ENCODE assay signal across 22 cellular contexts in the genomic region with DNA sequence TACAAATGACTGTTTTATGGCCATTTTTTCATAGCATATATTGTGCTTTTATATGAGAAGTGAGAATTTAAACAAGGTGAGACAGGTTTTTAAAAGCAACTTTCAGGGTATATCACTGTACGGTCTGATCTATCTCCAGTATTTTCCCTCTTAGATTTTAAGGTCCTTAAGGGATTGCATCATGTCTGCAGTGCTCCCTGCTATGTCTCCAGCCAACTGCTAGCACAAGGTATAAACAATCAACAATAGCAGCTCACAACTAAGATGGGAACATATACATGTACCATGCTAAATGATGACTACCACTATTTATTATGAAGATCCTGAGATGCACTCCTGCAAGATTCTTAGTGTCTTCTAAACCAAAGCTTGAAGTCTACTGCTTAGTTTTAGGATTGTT. TPM values are rescaled to one million over a fixed set of nuclear protein-coding genes. Genes with fewer than 3 reads are reported as not detected.
"Had no signal": no experiment of that assay in that cellular context is flagged by ENCODE, and none has a peak within 500 bp of the region (broad histone marks: within the 10 kb centered on the region; RNA-seq: fewer than 3 reads in every experiment).

No MANE protein-coding gene starts in this region.

- H3K27ac Mint-ChIP-seq: IgD-negative memory B cell had no signal

- H3K27me3 Mint-ChIP-seq: IgD-negative memory B cell had no signal

- H3K27ac ChIP-seq: HL-60, RWPE1 had no signal

- H3K9me3 Mint-ChIP-seq: IgD-negative memory B cell had no signal

- H3K9me3 ChIP-seq: SK-N-SH had no signal

- DNase-seq: KBM-7, MV-4-11, NCI-H1048, NCI-H1105, NCI-H1417, NCI-H1436 treated with DMSO at 0.1 percent for 48 hours, NCI-H1694, NCI-H187 treated with DMSO at 0.1 percent for 48 hours, NCI-H2029 treated with DMSO at 0.1 percent for 48 hours, NCI-H2227 treated with DMSO at 0.1 percent for 48 hours, NCI-H524, NCI-H526 treated with DMSO at 0.1 percent for 48 hours, NCI-H748 treated with DMSO at 0.1 percent for 48 hours, PC-3, SHP77, SK-N-SH, SW 1271 had no signal

- H3K9ac ChIP-seq: SK-N-SH had no signal

- H3K4me3 Mint-ChIP-seq: IgD-negative memory B cell had no signal

- ATAC-seq: Panc1, PC-3 had no signal

- H3K4me2 ChIP-seq: SK-N-SH had no signal

RNA-seq across cellular contexts. Expression of gene FUCA2, which starts 7.2 kb away (rescaled TPM):
- total RNA-seq: OCI-LY7 had no signal
